ENCODE assay signal across 8 cellular contexts in genomic region chr7:95784796-95785195, GRCh38. TPM values are rescaled to one million over a fixed set of nuclear protein-coding genes. Genes with fewer than 3 reads are reported as not detected.
"Had no signal": no experiment of that assay in that cellular context is flagged by ENCODE, and none has a peak within 500 bp of the region (broad histone marks: within the 10 kb centered on the region; RNA-seq: fewer than 3 reads in every experiment).

No MANE protein-coding gene starts in this region.

- FAIRE-seq: H1, H54, HepG2 had no signal

- H3K27ac Mint-ChIP-seq: GM23338, H9, IgD-negative memory B cell had no signal

- H3K27ac ChIP-seq: HL-60 had no signal

- H3K4me3 Mint-ChIP-seq: GM23338, H9, IgD-negative memory B cell had no signal

- H3K4me1 Mint-ChIP-seq: IgD-negative memory B cell had no signal

- ATAC-seq: GM23338, HepG2 had no signal

- DNase-seq: H9, HCEC 1CT had no signal

- H3K4me3 ChIP-seq: GM23338 had no signal

RNA-seq across cellular contexts. Expression of gene DYNC1I1, which starts 12.4 kb away (rescaled TPM):
- total RNA-seq: HepG2 had no signal
